ENCODE assay signal across 19 cellular contexts in the genomic region with DNA sequence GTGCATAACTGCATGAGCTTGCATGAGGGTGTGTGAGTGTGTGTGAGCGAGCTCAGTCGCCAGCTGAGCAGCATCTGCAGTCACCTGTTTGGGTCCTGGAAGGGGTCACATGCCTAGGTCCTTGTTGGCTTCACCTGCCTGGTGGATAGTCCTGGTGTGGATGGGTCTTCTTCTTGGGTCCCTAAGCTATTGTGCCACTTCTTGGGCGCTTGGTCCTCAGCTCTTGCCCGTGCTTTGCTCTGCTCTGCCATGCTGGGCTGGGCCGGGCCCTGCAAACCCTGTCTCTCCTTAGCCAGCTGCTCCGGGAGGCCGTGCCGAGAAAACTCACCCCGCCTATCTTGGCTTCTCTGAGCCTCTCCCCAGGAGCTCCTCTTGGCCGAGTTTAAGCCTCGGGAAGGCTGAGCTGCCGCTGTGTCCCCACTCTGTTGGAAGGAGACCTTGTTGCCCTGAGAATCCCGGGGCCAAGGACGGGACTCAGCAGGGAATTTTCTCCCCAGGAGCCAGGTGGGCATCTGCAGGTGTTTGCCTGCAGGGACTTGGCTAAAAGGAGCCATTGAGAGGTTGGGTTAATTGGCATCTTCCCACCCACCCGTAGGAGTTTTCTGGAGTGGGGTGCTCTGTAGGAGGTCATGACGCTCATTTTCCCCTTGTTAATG.
DNase-seq lines count a peak whose midpoint lies in the region; ATAC-seq and TF ChIP-seq lines count a peak whose summit lies in the region.
"Had no signal": no experiment of that assay in that cellular context is flagged by ENCODE, and none has a peak within 500 bp of the region (broad histone marks: within the 10 kb centered on the region; RNA-seq: fewer than 3 reads in every experiment).

No MANE protein-coding gene starts in this region.

- no peak for TF ChIP-seq CTCF in natural killer cell (IDR thresholded peaks at IDR 0.05)

- H3K4me3 ChIP-seq in neuronal stem cell (ENCODE audit: low read length in 2 of 2) = peak overlapping the region in 1 of 2 donors; percentile 56
- no peak overlapping the region for H3K4me3 ChIP-seq in aorta (ENCODE audit: low read length in 2 of 2)
- H3K4me3 ChIP-seq: skin epidermis, upper lobe of left lung had no signal

- H3K36me3 ChIP-seq in neuronal stem cell (replicated peaks in 1 of 2; ENCODE audit: control insufficient read depth in 2 of 2, insufficient read depth in 2 of 2, low read length in 2 of 2) = peaks cover 0 to 4% of the 10 kb centered on the region in 2 donors
- no peaks in the 10 kb centered on the region for H3K36me3 ChIP-seq in aorta (ENCODE audit: control insufficient read depth in 1 of 2, insufficient read depth in 2 of 2, low read length in 1 of 2)
- H3K36me3 ChIP-seq: upper lobe of left lung had no signal

- CTCF ChIA-PET in activated CD8-positive, alpha-beta T cell treated with anti-CD3 and anti-CD28 coated beads, Interleukin-2, amount 10 ng/mL, durations not matched to agents 7 days and 5 days (lab: Charles Lee) = no interaction called here

- intact Hi-C loops in natural killer cell (cut with micrococcal nuclease) (no loop called here), aorta (cut with DNase I) (no loop called here)

- DNase-seq in natural killer cell = peak; percentile 9
- no peak for DNase-seq in natural killer cell treated with Interleukin-12 subunit alpha and Interleukin-12 subunit beta and Interleukin-15 and Interleukin-18, amount 100 ng/mL, for 72 hours (ENCODE audit: low spot score)
- peak; percentile 38 for DNase-seq in cerebellum (ENCODE audit: low spot score)
- no peak for DNase-seq in neuronal stem cell (ENCODE audit: low spot score)
- DNase-seq in aorta = peak; percentile 48 to 63
- no peak for DNase-seq in NCI-H524 (lab: John Stamatoyannopoulos, UW)
- DNase-seq in activated CD8-positive, alpha-beta T cell treated with anti-CD3 and anti-CD28 coated beads, Interleukin-2, amount 10 ng/mL, durations not matched to agents 7 days and 5 days = no peak
- DNase-seq: activated CD4-positive, alpha-beta T cell treated with anti-CD3 and anti-CD28 coated beads for 48 hours; activated gamma-delta T cell; foreskin melanocyte; OCI-M1; stimulated activated naive CD8-positive, alpha-beta T cell treated with anti-CD3 and anti-CD28 coated beads, Interleukin-15, Interleukin-2, amounts not matched to agents 100 U/mL and 50 U/mL, for 24 hours had no signal

- H3K9me3 ChIP-seq in neuronal stem cell (replicated peaks in 1 of 2; ENCODE audit: control insufficient read depth in 2 of 2, insufficient read depth in 1 of 2, low read depth in 1 of 2, low read length in 2 of 2) = peaks cover 0 to 5% of the 10 kb centered on the region in 2 donors
- H3K9me3 ChIP-seq in aorta (ENCODE audit: control insufficient read depth, low read length) = no peaks in the 10 kb centered on the region
- H3K9me3 ChIP-seq: upper lobe of left lung had no signal

- peak overlapping the region; percentile 50 for H2BK12ac ChIP-seq in neuronal stem cell (ENCODE audit: low read length)

- H2BK120ac ChIP-seq in neuronal stem cell (ENCODE audit: low read depth, low read length) = no peak overlapping the region

- no peak overlapping the region for H3K27ac Mint-ChIP-seq in natural killer cell
- no peak overlapping the region for H3K27ac Mint-ChIP-seq in natural killer cell treated with Interleukin-12 subunit alpha and Interleukin-12 subunit beta and Interleukin-15 and Interleukin-18, amount 100 ng/mL, for 72 hours
- no peak overlapping the region for H3K27ac Mint-ChIP-seq in activated CD8-positive, alpha-beta T cell treated with anti-CD3 and anti-CD28 coated beads, Interleukin-2, amount 10 ng/mL, durations not matched to agents 7 days and 5 days
- H3K27ac Mint-ChIP-seq: CD4-positive, alpha-beta T cell; memory B cell; naive thymus-derived CD4-positive, alpha-beta T cell; T-cell had no signal

- no peak overlapping the region for H4K8ac ChIP-seq in neuronal stem cell (ENCODE audit: low read depth, low read length)

- peak overlapping the region; percentile 61 for H3K23ac ChIP-seq in neuronal stem cell (ENCODE audit: low read depth, low read length, poor library complexity)

- H3K4ac ChIP-seq in neuronal stem cell (ENCODE audit: low read length) = no peak overlapping the region

- H3K4me1 ChIP-seq in neuronal stem cell (ENCODE audit: control insufficient read depth in 2 of 2, insufficient read depth in 1 of 2, low read depth in 1 of 2, low read length in 2 of 2) (peaks cover 2 to 15% of the 10 kb centered on the region in 2 donors), aorta (ENCODE audit: control insufficient read depth in 1 of 2, insufficient read depth in 2 of 2, low read length in 2 of 2) (no peaks in the 10 kb centered on the region)
- H3K4me1 ChIP-seq: upper lobe of left lung had no signal

- peak overlapping the region; percentile 64 for H3K9ac ChIP-seq in neuronal stem cell (ENCODE audit: low read depth, low read length, poor library complexity)

- H2BK15ac ChIP-seq in neuronal stem cell (ENCODE audit: low read length) = no peak overlapping the region

- H2BK5ac ChIP-seq in neuronal stem cell (ENCODE audit: low read length) = peak overlapping the region; percentile 42

- H3K27ac ChIP-seq in neuronal stem cell (replicated peaks; ENCODE audit: low read length) = no peak overlapping the region
- H3K27ac ChIP-seq in aorta (ENCODE audit: low read depth in 1 of 2, low read length in 2 of 2) = no peak overlapping the region
- H3K27ac ChIP-seq: upper lobe of left lung had no signal

- no peaks in the 10 kb centered on the region for H3K9me3 Mint-ChIP-seq in natural killer cell
- H3K9me3 Mint-ChIP-seq in natural killer cell treated with Interleukin-12 subunit alpha and Interleukin-12 subunit beta and Interleukin-15 and Interleukin-18, amount 100 ng/mL, for 72 hours = no peaks in the 10 kb centered on the region
- H3K9me3 Mint-ChIP-seq in activated CD8-positive, alpha-beta T cell treated with anti-CD3 and anti-CD28 coated beads, Interleukin-2, amount 10 ng/mL, durations not matched to agents 7 days and 5 days (ENCODE audit: insufficient read depth) = no peaks in the 10 kb centered on the region
- H3K9me3 Mint-ChIP-seq: CD4-positive, alpha-beta T cell; memory B cell; T-cell had no signal

- H3K4me1 Mint-ChIP-seq in natural killer cell = no peaks in the 10 kb centered on the region
- H3K4me1 Mint-ChIP-seq in natural killer cell treated with Interleukin-12 subunit alpha and Interleukin-12 subunit beta and Interleukin-15 and Interleukin-18, amount 100 ng/mL, for 72 hours (ENCODE audit: low read depth in 2 of 2) = peaks cover 0 to 3% of the 10 kb centered on the region in 2 donors
- H3K4me1 Mint-ChIP-seq in activated CD8-positive, alpha-beta T cell treated with anti-CD3 and anti-CD28 coated beads, Interleukin-2, amount 10 ng/mL, durations not matched to agents 7 days and 5 days (ENCODE audit: low read depth) = no peaks in the 10 kb centered on the region
- H3K4me1 Mint-ChIP-seq: memory B cell; naive thymus-derived CD4-positive, alpha-beta T cell; T-cell had no signal

- H3K14ac ChIP-seq in neuronal stem cell (ENCODE audit: low read length) = peak overlapping the region; percentile 22

- no peaks in the 10 kb centered on the region for H3K27me3 Mint-ChIP-seq in natural killer cell (ENCODE audit: low read depth in 2 of 2)
- H3K27me3 Mint-ChIP-seq in natural killer cell treated with Interleukin-12 subunit alpha and Interleukin-12 subunit beta and Interleukin-15 and Interleukin-18, amount 100 ng/mL, for 72 hours = no peaks in the 10 kb centered on the region
- no peaks in the 10 kb centered on the region for H3K27me3 Mint-ChIP-seq in activated CD8-positive, alpha-beta T cell treated with anti-CD3 and anti-CD28 coated beads, Interleukin-2, amount 10 ng/mL, durations not matched to agents 7 days and 5 days (ENCODE audit: low read depth)
- H3K27me3 Mint-ChIP-seq: CD4-positive, alpha-beta T cell; naive thymus-derived CD4-positive, alpha-beta T cell; T-cell had no signal

- no peak overlapping the region for H3K4me3 Mint-ChIP-seq in natural killer cell
- no peak overlapping the region for H3K4me3 Mint-ChIP-seq in natural killer cell treated with Interleukin-12 subunit alpha and Interleukin-12 subunit beta and Interleukin-15 and Interleukin-18, amount 100 ng/mL, for 72 hours
- H3K4me3 Mint-ChIP-seq in activated CD8-positive, alpha-beta T cell treated with anti-CD3 and anti-CD28 coated beads, Interleukin-2, amount 10 ng/mL, durations not matched to agents 7 days and 5 days = no peak overlapping the region
- H3K4me3 Mint-ChIP-seq: CD4-positive, alpha-beta T cell; memory B cell; naive thymus-derived CD4-positive, alpha-beta T cell; T-cell had no signal

- peaks cover 0 to 13% (median 2%) of the 10 kb centered on the region in 3 experiments for H3K27me3 ChIP-seq in neuronal stem cell (ENCODE audit: control insufficient read depth in 3 of 3, insufficient read depth in 3 of 3, low read depth in 1 of 3, low read length in 3 of 3)
- H3K27me3 ChIP-seq in aorta (ENCODE audit: control insufficient read depth in 1 of 2, insufficient read depth in 2 of 2, low read length in 1 of 2) = no peaks in the 10 kb centered on the region
- H3K27me3 ChIP-seq: upper lobe of left lung had no signal

- POLR2A ChIA-PET in activated CD8-positive, alpha-beta T cell treated with anti-CD3 and anti-CD28 coated beads, Interleukin-2, amount 10 ng/mL, durations not matched to agents 7 days and 5 days (lab: Charles Lee) = no interaction called here

- ATAC-seq in natural killer cell = no peak
- ATAC-seq in natural killer cell treated with Interleukin-12 subunit alpha and Interleukin-12 subunit beta and Interleukin-15 and Interleukin-18, amount 100 ng/mL, for 72 hours = no peak
- ATAC-seq in aorta (ENCODE audit: low FRiP score) = no peak
- no peak for ATAC-seq in GM19324 (IDR thresholded peaks at IDR 0.05; ENCODE audit: low FRiP score, unreplicated experiment)
- ATAC-seq in activated CD8-positive, alpha-beta T cell treated with anti-CD3 and anti-CD28 coated beads, Interleukin-2, amount 10 ng/mL, durations not matched to agents 7 days and 5 days = no peak
- ATAC-seq: naive thymus-derived CD4-positive, alpha-beta T cell; stimulated activated naive CD8-positive, alpha-beta T cell treated with anti-CD3 and anti-CD28 coated beads, Interleukin-15, Interleukin-2, amounts not matched to agents 100 U/mL and 50 U/mL, for 24 hours; T-cell had no signal

- no peaks in the 10 kb centered on the region for H3K36me3 Mint-ChIP-seq in natural killer cell
- no peaks in the 10 kb centered on the region for H3K36me3 Mint-ChIP-seq in natural killer cell treated with Interleukin-12 subunit alpha and Interleukin-12 subunit beta and Interleukin-15 and Interleukin-18, amount 100 ng/mL, for 72 hours
- H3K36me3 Mint-ChIP-seq in activated CD8-positive, alpha-beta T cell treated with anti-CD3 and anti-CD28 coated beads, Interleukin-2, amount 10 ng/mL, durations not matched to agents 7 days and 5 days (ENCODE audit: low read depth) = no peaks in the 10 kb centered on the region
- H3K36me3 Mint-ChIP-seq: memory B cell; naive thymus-derived CD4-positive, alpha-beta T cell; T-cell had no signal

- H2AK5ac ChIP-seq in neuronal stem cell (ENCODE audit: low read depth, low read length) = no peak overlapping the region

- no peak overlapping the region for H4K91ac ChIP-seq in neuronal stem cell (ENCODE audit: low read depth, low read length, poor library complexity)

- H3K4me2 ChIP-seq in neuronal stem cell (ENCODE audit: insufficient read depth, low read length, poor library complexity, severe bottlenecking) = no peak overlapping the region

- no peaks in the 10 kb centered on the region for H3K79me1 ChIP-seq in neuronal stem cell (ENCODE audit: low read depth, low read length)

- H3K18ac ChIP-seq in neuronal stem cell (ENCODE audit: low read length) = peak overlapping the region; percentile 44

- H2AFZ ChIP-seq in neuronal stem cell (ENCODE audit: low read length) = no peak overlapping the region

- no CpG with 5 or more reads among the region's 16 CpGs for WGBS in neuronal stem cell (ENCODE audit: extremely low coverage in 2 of 2, insufficient read length in 2 of 2, insufficient replicate concordance in 1 of 2), 2 donors
- WGBS in aorta, 2 donors = 49 to 54% methylated on average over 16 of the region's 16 CpGs

Comparison
In these comparisons a context has a peak if more than half of its experiments do, and no peak if none do; other contexts are left out.
1. DNase-seq: peak in natural killer cell (single experiment), cerebellum (single experiment) and aorta (2 of 2); none in natural killer cell treated with Interleukin-12 subunit alpha and Interleukin-12 subunit beta and Interleukin-15 and Interleukin-18, amount 100 ng/mL, for 72 hours (single experiment), neuronal stem cell (single experiment), NCI-H524 (0 of 2) and activated CD8-positive, alpha-beta T cell treated with anti-CD3 and anti-CD28 coated beads, Interleukin-2, amount 10 ng/mL, durations not matched to agents 7 days and 5 days (single experiment).